ENCODE assay signal across 8 cellular contexts in genomic region chr4:2290974-2291704, GRCh38. TPM values are rescaled to one million over a fixed set of nuclear protein-coding genes. Genes with fewer than 3 reads are reported as not detected.
DNase-seq lines count a peak whose midpoint lies in the region; TF ChIP-seq lines count a peak whose summit lies in the region.

No MANE protein-coding gene starts in this region.

- no peak for TF ChIP-seq CTCF in Calu3 (IDR thresholded peaks at IDR 0.05; ENCODE audit: unreplicated experiment)

- peak; percentile 27 for DNase-seq in D341Med (ENCODE audit: low spot score)
- peak; percentile 58 to 78 (median 74) for DNase-seq in T-helper 1 cell
- peak in 3 of 4 experiments; percentile 7 to 25 (median 17) for DNase-seq in stimulated activated CD4-positive, alpha-beta T cell treated with anti-CD3 and anti-CD28 coated beads, Interleukin-1b, Interleukin-23, amount 100 ng/mL, for 24 hours (ENCODE audit: low read depth in 4 of 4, low spot score in 1 of 4)
- no peak for DNase-seq in NCI-H1105 treated with DMSO at 0.1 percent for 48 hours (lab: John Stamatoyannopoulos, UW)
- DNase-seq in Ammon's horn (ENCODE audit: low spot score), result no peak
- no peak for DNase-seq in SKM-1 treated with dmso at 0.1 percent for 144 hours (lab: John Stamatoyannopoulos, UW; ENCODE audit: unreplicated experiment)
- no peak for DNase-seq in Calu3

- peaks cover 2% of the 10 kb centered on the region for H3K36me3 Mint-ChIP-seq in activated naive CD8-positive, alpha-beta T cell
- no peaks in the 10 kb centered on the region for H3K36me3 Mint-ChIP-seq in Calu3 (ENCODE audit: insufficient read depth, unreplicated experiment)

- peak overlapping the region; percentile 88 for H3K27ac Mint-ChIP-seq in activated naive CD8-positive, alpha-beta T cell
- no peak overlapping the region for H3K27ac Mint-ChIP-seq in Calu3 (ENCODE audit: unreplicated experiment)

- no peaks in the 10 kb centered on the region for H3K27me3 Mint-ChIP-seq in activated naive CD8-positive, alpha-beta T cell
- H3K27me3 Mint-ChIP-seq in Calu3 (ENCODE audit: unreplicated experiment), result no peaks in the 10 kb centered on the region

- peak overlapping the region; percentile 65 for H3K4me3 Mint-ChIP-seq in activated naive CD8-positive, alpha-beta T cell
- H3K4me3 Mint-ChIP-seq in Calu3 (ENCODE audit: low read depth, unreplicated experiment), result no peak overlapping the region

- intact Hi-C loops in Calu3 (cut with micrococcal nuclease; ENCODE audit: unreplicated experiment), result no loop called here

- no TSS peak for BruUV-seq in Calu3 (replicated peaks; lab: Mats Ljungman, UMichigan)

- H3K9me3 Mint-ChIP-seq in activated naive CD8-positive, alpha-beta T cell (ENCODE audit: low read depth), result no peaks in the 10 kb centered on the region
- H3K9me3 Mint-ChIP-seq in Calu3 (ENCODE audit: low read depth, unreplicated experiment), result no peaks in the 10 kb centered on the region

- peaks cover 53% of the 10 kb centered on the region for H3K4me1 Mint-ChIP-seq in activated naive CD8-positive, alpha-beta T cell (ENCODE audit: low read depth)
- no peaks in the 10 kb centered on the region for H3K4me1 Mint-ChIP-seq in Calu3 (ENCODE audit: low read depth, unreplicated experiment)

- CTCF ChIA-PET in Calu3 (lab: Charles Lee), result interaction anchor here (0.6 kb wide), 1 partner anchor 233 kb away, joined by 5 read pairs; no protein-coding TSS in a partner anchor

RNA-seq across cellular contexts. Expression of gene MXD4, which starts 29.2 kb away (rescaled TPM):
- 12.8 and 15.0 TPM in 2 replicates for total RNA-seq in Calu3 (2022)

RNA-seq across cellular contexts. Expression of gene HAUS3, which starts 49.2 kb away (rescaled TPM):
- total RNA-seq in Calu3 (2022), result 12.9 and 13.4 TPM in 2 replicates

RNA-seq across cellular contexts. Expression of gene POLN, which starts 49.2 kb away (rescaled TPM):
- 4.1 and 5.2 TPM in 2 replicates for total RNA-seq in Calu3 (2022)

Comparison
In these comparisons a context has a peak if more than half of its experiments do, and no peak if none do; other contexts are left out.
1. DNase-seq: peak in D341Med (single experiment), T-helper 1 cell (5 of 5) and stimulated activated CD4-positive, alpha-beta T cell treated with anti-CD3 and anti-CD28 coated beads, Interleukin-1b, Interleukin-23, amount 100 ng/mL, for 24 hours (3 of 4); none in NCI-H1105 treated with DMSO at 0.1 percent for 48 hours (single experiment), Ammon's horn (single experiment), SKM-1 treated with dmso at 0.1 percent for 144 hours (single experiment) and Calu3 (single experiment).